ENCODE assay signal across 8 cellular contexts in genomic region chr5:116068028-116068632, GRCh38. TPM values are rescaled to one million over a fixed set of nuclear protein-coding genes. Genes with fewer than 3 reads are reported as not detected.
DNase-seq lines count a peak whose midpoint lies in the region; ATAC-seq, FAIRE-seq and TF ChIP-seq lines count a peak whose summit lies in the region.

No MANE protein-coding gene starts in this region.

- H3K4me1 ChIP-seq in psoas muscle = no peaks in the 10 kb centered on the region

- H3K9me3 ChIP-seq in psoas muscle = no peaks in the 10 kb centered on the region

- DNase-seq in COR-L47 (lab: John Stamatoyannopoulos, UW) = peak; percentile 45
- DNase-seq in LHCN-M2 (ENCODE audit: low read depth) = peak; percentile 50
- DNase-seq in fibroblast of the conjunctiva (ENCODE audit: low read depth) = peak; percentile 55
- no peak for DNase-seq in psoas muscle

- ATAC-seq in GM18498 (IDR thresholded peaks at IDR 0.05; ENCODE audit: unreplicated experiment) (peak; percentile 56), psoas muscle (peak in 1 of 4 donors; percentile 72), GM19455 (IDR thresholded peaks at IDR 0.05; ENCODE audit: unreplicated experiment) (no peak), HG02588 (IDR thresholded peaks at IDR 0.05; ENCODE audit: unreplicated experiment) (no peak)

- intact Hi-C loops in psoas muscle (cut with DNase I) = loop anchor here (2.0 to 10.0 kb wide), 4 partner anchors 173 to 761 kb away; no protein-coding TSS in a partner anchor

- no peak overlapping the region for H3K27ac ChIP-seq in psoas muscle

- 16 to 21% (median 21%) methylated on average over 4 of the region's 4 CpGs for WGBS in psoas muscle, 3 donors

- no peaks in the 10 kb centered on the region for H3K27me3 ChIP-seq in psoas muscle (ENCODE audit: insufficient read depth in 3 of 3, low read length in 2 of 3)

- no peak overlapping the region for H3K4me3 ChIP-seq in psoas muscle

- peak; percentile 86 for TF ChIP-seq CTCF in psoas muscle (IDR thresholded peaks at IDR 0.05)

- no peaks in the 10 kb centered on the region for H3K36me3 ChIP-seq in psoas muscle (ENCODE audit: insufficient read depth in 1 of 2, low read depth in 1 of 2)

- FAIRE-seq in TTC549 (lab: Jason Lieb, UNC) = peak; percentile 89

RNA-seq across cellular contexts. Expression of gene COMMD10, which starts 16.7 kb away (rescaled TPM):
- total RNA-seq in LHCN-M2 (2014; rRNA removed) (33.3 and 37.7 TPM in 2 replicates), psoas muscle (10 to 100 TPM; 15.0 to 21.8 (median 17.9) TPM)
- polyA plus RNA-seq in LHCN-M2 (2012) = 21.3 TPM
- polyA plus RNA-seq in psoas muscle = 10 to 100 TPM in 1 of 3 donors, 1 to 10 TPM in 2; 8.4 to 23.0 (median 9.8) TPM

RNA-seq across cellular contexts. Expression of gene ARL14EPL, which starts 35.9 kb away (rescaled TPM):
- total RNA-seq in LHCN-M2 (2014; rRNA removed) = 0.40 TPM in 1 of 2 replicates, not detected in the other
- not detected for polyA plus RNA-seq in LHCN-M2 (2012)
- not detected for total RNA-seq in psoas muscle
- polyA plus RNA-seq in psoas muscle = under 1 TPM in 2 of 3 donors, not detected in 1; 0.03 to 0.08 TPM

Comparison
In these comparisons a context has a peak if more than half of its experiments do, and no peak if none do; other contexts are left out.
1. DNase-seq: peak in COR-L47 (single experiment), LHCN-M2 (single experiment) and fibroblast of the conjunctiva (single experiment); none in psoas muscle (0 of 2).